1 cellular context compared by ENCODE assay signal in genomic region chr9:115739096-115739875, GRCh38.
TF ChIP-seq lines count a peak whose summit lies in the region.

No MANE protein-coding gene starts in this region.

TF ChIP-seq in HepG2, 621 proteins besides CTCF, POLR2A, EP300 and RAD21 (continued from another document):
- TF ChIP-seq AHDC1 (CRISPR knock-in tag; IDR thresholded peaks at IDR 0.05; ENCODE audit: borderline replicate concordance), result no peak
- TF ChIP-seq TRIM24 (CRISPR knock-in tag; IDR thresholded peaks at IDR 0.05), result no peak
- no peak for TF ChIP-seq CBFB (CRISPR knock-in tag; IDR thresholded peaks at IDR 0.05)
- no peak for TF ChIP-seq TIGD3 (CRISPR knock-in tag; IDR thresholded peaks at IDR 0.05; ENCODE audit: borderline replicate concordance)
- no peak for TF ChIP-seq TRAFD1 (CRISPR knock-in tag; IDR thresholded peaks at IDR 0.05; ENCODE audit: borderline replicate concordance)
- no peak for TF ChIP-seq SRSF9 (IDR thresholded peaks at IDR 0.05; ENCODE audit: borderline replicate concordance, insufficient read depth, low read depth, low read length, poor library complexity, severe bottlenecking)
TF ChIP-seq in HepG2: peak in this region for 0.
